ENCODE assay signal across 27 cellular contexts in genomic region chr17:73696251-73696650, GRCh38. TPM values are rescaled to one million over a fixed set of nuclear protein-coding genes. Genes with fewer than 3 reads are reported as not detected.
"Had no signal": no experiment of that assay in that cellular context is flagged by ENCODE, and none has a peak within 500 bp of the region (broad histone marks: within the 10 kb centered on the region; RNA-seq: fewer than 3 reads in every experiment).

No MANE protein-coding gene starts in this region.

- H3K9me3 ChIP-seq: SJCRH30 had no signal

- H3K36me3 Mint-ChIP-seq: activated CD4-positive, alpha-beta memory T cell treated with anti-CD3 and anti-CD28 coated beads for 36 hours; activated CD8-positive, alpha-beta memory T cell treated with anti-CD3 and anti-CD28 coated beads, Interleukin-2, amount 10 ng/mL, durations not matched to agents 7 days and 5 days; activated naive CD8-positive, alpha-beta T cell treated with anti-CD3 and anti-CD28 coated beads for 36 hours had no signal

- H3K4me1 Mint-ChIP-seq: activated naive CD8-positive, alpha-beta T cell treated with anti-CD3 and anti-CD28 coated beads for 36 hours; activated T-helper 17 cell treated with anti-CD3 and anti-CD28 coated beads, Interleukin-2, amount 50 U/mL, for 72 hours had no signal

- H3K27me3 Mint-ChIP-seq: activated CD4-positive, alpha-beta memory T cell treated with anti-CD3 and anti-CD28 coated beads for 36 hours; activated naive CD8-positive, alpha-beta T cell treated with anti-CD3 and anti-CD28 coated beads for 36 hours; activated T-helper 17 cell treated with anti-CD3 and anti-CD28 coated beads, Interleukin-2, amount 50 U/mL, for 72 hours had no signal

- H3K27ac ChIP-seq: brain microvascular endothelial cell, SJCRH30, SK-N-MC, WERI-Rb-1 had no signal

- H3K4me3 ChIP-seq: SJCRH30, SK-N-MC had no signal

- H3K27ac Mint-ChIP-seq: activated CD4-positive, alpha-beta memory T cell treated with anti-CD3 and anti-CD28 coated beads for 36 hours; activated CD8-positive, alpha-beta memory T cell treated with anti-CD3 and anti-CD28 coated beads, Interleukin-2, amount 10 ng/mL, durations not matched to agents 7 days and 5 days; activated naive CD8-positive, alpha-beta T cell treated with anti-CD3 and anti-CD28 coated beads for 36 hours; activated T-cell treated with anti-CD3 and anti-CD28 coated beads, Interleukin-2, amount 50 U/mL, for 72 hours; activated T-helper 17 cell treated with anti-CD3 and anti-CD28 coated beads, Interleukin-2, amount 50 U/mL, for 72 hours had no signal

- DNase-seq: activated CD4-positive, alpha-beta memory T cell treated with anti-CD3 and anti-CD28 coated beads for 36 hours; activated CD4-positive, alpha-beta T cell treated with anti-CD3 and anti-CD28 coated beads, Interleukin-2, amount 50 U/mL, for 1 hour; activated CD8-positive, alpha-beta memory T cell treated with anti-CD3 and anti-CD28 coated beads, Interleukin-2, amount 10 ng/mL, durations not matched to agents 7 days and 5 days; activated naive CD4-positive, alpha-beta T cell; activated naive CD4-positive, alpha-beta T cell treated with anti-CD3 and anti-CD28 coated beads, Interleukin-2, amount 50 U/mL, for 16 hours; activated naive CD8-positive, alpha-beta T cell treated with anti-CD3 and anti-CD28 coated beads for 36 hours; activated T-cell treated with anti-CD3 and anti-CD28 coated beads, Interleukin-2, amount 50 U/mL, for 1 hour; activated T-cell treated with anti-CD3 and anti-CD28 coated beads, Interleukin-2, amount 50 U/mL, for 72 hours; amniotic stem cell; aorta; brain microvascular endothelial cell; Karpas-422; KBM-7; NCI-H1105; NCI-H1417 treated with DMSO at 0.1 percent for 48 hours; NCI-H187 treated with DMSO at 0.1 percent for 48 hours; NCI-H2081; NCI-H345; NCI-H524 treated with DMSO at 0.1 percent for 48 hours; SHP77; SJCRH30; T1000 had no signal

- H3K4me1 ChIP-seq: SJCRH30 had no signal

- H3K9me3 Mint-ChIP-seq: activated T-helper 17 cell treated with anti-CD3 and anti-CD28 coated beads, Interleukin-2, amount 50 U/mL, for 72 hours had no signal

- H3K4me3 Mint-ChIP-seq: activated CD4-positive, alpha-beta memory T cell treated with anti-CD3 and anti-CD28 coated beads for 36 hours; activated CD8-positive, alpha-beta memory T cell treated with anti-CD3 and anti-CD28 coated beads, Interleukin-2, amount 10 ng/mL, durations not matched to agents 7 days and 5 days; activated naive CD8-positive, alpha-beta T cell treated with anti-CD3 and anti-CD28 coated beads for 36 hours; activated T-cell treated with anti-CD3 and anti-CD28 coated beads, Interleukin-2, amount 50 U/mL, for 72 hours; activated T-helper 17 cell treated with anti-CD3 and anti-CD28 coated beads, Interleukin-2, amount 50 U/mL, for 72 hours had no signal

- H3K27me3 ChIP-seq: brain microvascular endothelial cell, SJCRH30 had no signal

- H3K36me3 ChIP-seq: brain microvascular endothelial cell, SJCRH30, WERI-Rb-1 had no signal

- ATAC-seq: activated CD8-positive, alpha-beta memory T cell treated with anti-CD3 and anti-CD28 coated beads, Interleukin-2, amount 10 ng/mL, durations not matched to agents 7 days and 5 days; activated T-cell treated with anti-CD3 and anti-CD28 coated beads, Interleukin-2, amount 50 U/mL, for 72 hours; activated T-helper 17 cell treated with anti-CD3 and anti-CD28 coated beads, Interleukin-2, amount 50 U/mL, for 72 hours; Panc1 had no signal

RNA-seq across cellular contexts. Expression of gene SDK2, which starts 52.0 kb away (rescaled TPM):
- total RNA-seq: MCF 10A had no signal
